23 cellular contexts compared by ENCODE assay signal in genomic region chr7:2623698-2624014, GRCh38.
"Had no signal": no experiment of that assay in that cellular context is flagged by ENCODE, and none has a peak within 500 bp of the region (broad histone marks: within the 10 kb centered on the region; RNA-seq: fewer than 3 reads in every experiment).

No MANE protein-coding gene starts in this region.

- H3K27ac ChIP-seq: left ventricle myocardium inferior, parathyroid adenoma, testis, upper lobe of left lung had no signal

- ATAC-seq: activated T-cell treated with anti-CD3 and anti-CD28 coated beads, Interleukin-2, amount 50 U/mL, for 72 hours; esophagus mucosa; stimulated activated memory B cell treated with anti-CD40 and anti-IgM and Interleukin-4, amounts not matched to agents 10 μg/mL and 1 μg/mL and 100 μg/mL, for 72 hours had no signal

- H3K27me3 ChIP-seq: testis, upper lobe of left lung had no signal

- H2AFZ ChIP-seq: parathyroid adenoma had no signal

- FAIRE-seq: bronchial epithelial cell had no signal

- H3K9ac ChIP-seq: parathyroid adenoma had no signal

- DNase-seq: activated CD4-positive, alpha-beta T cell treated with anti-CD3 and anti-CD28 coated beads for 4 hours; activated CD4-positive, alpha-beta T cell treated with anti-CD3 and anti-CD28 coated beads, Interleukin-2, amount 50 U/mL, for 48 hours; activated CD4-positive, CD25-positive, alpha-beta regulatory T cell; activated effector memory CD4-positive, alpha-beta T cell treated with Interleukin-2 at 50 U/mL for 16 hours; activated naive CD4-positive, alpha-beta T cell treated with anti-CD3 and anti-CD28 coated beads for 36 hours; activated naive CD8-positive, alpha-beta T cell treated with anti-CD3 and anti-CD28 coated beads, Interleukin-2, amount 10 ng/mL, durations not matched to agents 7 days and 5 days; activated T-cell treated with anti-CD3 and anti-CD28 coated beads, Interleukin-2, amount 50 U/mL, for 72 hours; amniotic stem cell; dermis blood vessel endothelial cell; effector memory CD4-positive, alpha-beta T cell; foreskin melanocyte; nephron progenitor cell; nucleus accumbens; stimulated activated CD4-positive, alpha-beta T cell treated with anti-CD3 and anti-CD28 coated beads, Interleukin-15, amount 100 ng/mL, for 24 hours; T1000; testis had no signal

- H3K4me3 ChIP-seq: left ventricle myocardium inferior, skin epidermis, testis, upper lobe of left lung had no signal

- H3K36me3 ChIP-seq: left ventricle myocardium inferior, upper lobe of left lung had no signal

- H3K9me3 ChIP-seq: left ventricle myocardium inferior, testis, upper lobe of left lung had no signal

- H3K79me2 ChIP-seq: parathyroid adenoma had no signal
